Comparison of ENCODE assay signal across 14 cellular contexts in the genomic region with DNA sequence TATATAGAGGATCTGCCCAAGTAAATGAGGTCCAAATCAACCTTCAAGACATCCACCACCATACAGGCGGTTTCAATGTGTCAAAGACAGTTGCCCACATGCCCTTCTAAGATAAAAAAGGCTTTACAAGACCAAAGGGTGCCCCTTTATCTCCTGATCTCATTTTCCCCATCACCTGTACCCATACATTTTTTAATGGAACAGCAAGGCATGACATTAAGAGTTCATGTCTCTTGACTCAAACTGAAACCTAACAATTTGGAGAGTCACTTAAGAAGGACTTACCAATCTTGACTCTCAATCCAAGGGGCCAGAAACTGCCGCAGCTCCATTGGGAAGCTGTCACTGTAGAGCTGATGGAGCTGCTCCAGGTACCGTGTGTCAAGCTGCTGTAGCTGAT. TPM values are rescaled to one million over a fixed set of nuclear protein-coding genes. Genes with fewer than 3 reads are reported as not detected.
A peak's percentile ranks its signal among the peaks of the same experiment; 100 is the strongest.
DNase-seq lines count a peak whose midpoint lies in the region; ATAC-seq and TF ChIP-seq lines count a peak whose summit lies in the region.
"Had no signal": no experiment of that assay in that cellular context is flagged by ENCODE, and none has a peak within 500 bp of the region (broad histone marks: within the 10 kb centered on the region; RNA-seq: fewer than 3 reads in every experiment).

No MANE protein-coding gene starts in this region.

- CTCF ChIA-PET in activated CD4-positive, alpha-beta memory T cell treated with anti-CD3 and anti-CD28 coated beads, Interleukin-2, amount 10 ng/mL, durations not matched to agents 7 days and 5 days (lab: Charles Lee): interaction anchor here (0.6 kb wide), 1 partner anchor 28 kb away, joined by 4 read pairs; no protein-coding TSS in a partner anchor

- peak overlapping the region; percentile 78 for H3K27ac Mint-ChIP-seq in activated T-cell treated with anti-CD3 and anti-CD28 coated beads, Interleukin-2, amount 50 U/mL, for 24 hours
- H3K27ac Mint-ChIP-seq in activated CD4-positive, alpha-beta memory T cell treated with anti-CD3 and anti-CD28 coated beads, Interleukin-2, amount 10 ng/mL, durations not matched to agents 7 days and 5 days: peak overlapping the region; percentile 28
- no peak overlapping the region for H3K27ac Mint-ChIP-seq in stimulated activated naive CD8-positive, alpha-beta T cell treated with anti-CD3 and anti-CD28 coated beads, Interleukin-15, amount 100 ng/mL, for 72 hours

- ATAC-seq in stimulated activated naive CD8-positive, alpha-beta T cell treated with anti-CD3 and anti-CD28 coated beads, Interleukin-15, amount 100 ng/mL, for 72 hours: peak; percentile 39
- ATAC-seq in HG03460 (IDR thresholded peaks at IDR 0.05; ENCODE audit: unreplicated experiment) (no peak), GM21529 (IDR thresholded peaks at IDR 0.05; ENCODE audit: unreplicated experiment) (no peak)

- peaks cover 3% of the 10 kb centered on the region for H3K36me3 ChIP-seq in fibroblast of lung (ENCODE audit: control insufficient read depth, insufficient read depth, low read length)

- no peaks in the 10 kb centered on the region for H3K27me3 ChIP-seq in fibroblast of lung (ENCODE audit: control insufficient read depth, insufficient read depth, low read length)

- no peaks in the 10 kb centered on the region for H3K9me3 Mint-ChIP-seq in activated T-cell treated with anti-CD3 and anti-CD28 coated beads, Interleukin-2, amount 50 U/mL, for 24 hours
- no peaks in the 10 kb centered on the region for H3K9me3 Mint-ChIP-seq in activated CD4-positive, alpha-beta memory T cell treated with anti-CD3 and anti-CD28 coated beads, Interleukin-2, amount 10 ng/mL, durations not matched to agents 7 days and 5 days
- no peaks in the 10 kb centered on the region for H3K9me3 Mint-ChIP-seq in stimulated activated naive CD8-positive, alpha-beta T cell treated with anti-CD3 and anti-CD28 coated beads, Interleukin-15, amount 100 ng/mL, for 72 hours

- H3K27ac ChIP-seq in fibroblast of lung (ENCODE audit: insufficient read depth, low read length): peak overlapping the region; percentile 60

- no peak overlapping the region for H2AFZ ChIP-seq in fibroblast of lung (ENCODE audit: low read length)

- H3K79me2 ChIP-seq in fibroblast of lung (ENCODE audit: control insufficient read depth, insufficient read depth, low read length): peaks cover 41% of the 10 kb centered on the region

- H3K4me2 ChIP-seq in fibroblast of lung (ENCODE audit: extremely low read depth, insufficient read depth, low read length): no peak overlapping the region

- no peaks in the 10 kb centered on the region for H3K9me3 ChIP-seq in fibroblast of lung (ENCODE audit: control insufficient read depth, insufficient read depth, low read depth, low read length)

- H3K4me1 Mint-ChIP-seq in activated T-cell treated with anti-CD3 and anti-CD28 coated beads, Interleukin-2, amount 50 U/mL, for 24 hours (ENCODE audit: low read depth): peaks cover 53% of the 10 kb centered on the region
- H3K4me1 Mint-ChIP-seq in activated CD4-positive, alpha-beta memory T cell treated with anti-CD3 and anti-CD28 coated beads, Interleukin-2, amount 10 ng/mL, durations not matched to agents 7 days and 5 days: peaks cover 26% of the 10 kb centered on the region
- peaks cover 51% of the 10 kb centered on the region for H3K4me1 Mint-ChIP-seq in stimulated activated naive CD8-positive, alpha-beta T cell treated with anti-CD3 and anti-CD28 coated beads, Interleukin-15, amount 100 ng/mL, for 72 hours

- no peak overlapping the region for H3K4me3 Mint-ChIP-seq in activated T-cell treated with anti-CD3 and anti-CD28 coated beads, Interleukin-2, amount 50 U/mL, for 24 hours
- no peak overlapping the region for H3K4me3 Mint-ChIP-seq in activated CD4-positive, alpha-beta memory T cell treated with anti-CD3 and anti-CD28 coated beads, Interleukin-2, amount 10 ng/mL, durations not matched to agents 7 days and 5 days
- H3K4me3 Mint-ChIP-seq in stimulated activated naive CD8-positive, alpha-beta T cell treated with anti-CD3 and anti-CD28 coated beads, Interleukin-15, amount 100 ng/mL, for 72 hours: no peak overlapping the region

- no peaks in the 10 kb centered on the region for H4K20me1 ChIP-seq in fibroblast of lung (ENCODE audit: control insufficient read depth, extremely low read depth, insufficient read depth, low read length)

- H3K27me3 Mint-ChIP-seq in activated T-cell treated with anti-CD3 and anti-CD28 coated beads, Interleukin-2, amount 50 U/mL, for 24 hours: no peaks in the 10 kb centered on the region
- no peaks in the 10 kb centered on the region for H3K27me3 Mint-ChIP-seq in activated CD4-positive, alpha-beta memory T cell treated with anti-CD3 and anti-CD28 coated beads, Interleukin-2, amount 10 ng/mL, durations not matched to agents 7 days and 5 days
- H3K27me3 Mint-ChIP-seq in stimulated activated naive CD8-positive, alpha-beta T cell treated with anti-CD3 and anti-CD28 coated beads, Interleukin-15, amount 100 ng/mL, for 72 hours: no peaks in the 10 kb centered on the region

- H3K9ac ChIP-seq in fibroblast of lung (ENCODE audit: insufficient read depth, low read length): no peak overlapping the region

- no peak overlapping the region for H3K4me3 ChIP-seq in fibroblast of lung (replicated peaks in 1 of 4; ENCODE audit: control extremely low read depth in 1 of 4, insufficient read depth in 1 of 4, low read depth in 3 of 4, low read length in 4 of 4)

- TF ChIP-seq CTCF in fibroblast of lung (conservative IDR thresholded peaks at IDR 0.05 in 1 of 2, IDR thresholded peaks at IDR 0.05 in 1 of 2; ENCODE audit: low read depth in 1 of 2, low read length in 2 of 2): no peak

- H3K36me3 Mint-ChIP-seq in activated T-cell treated with anti-CD3 and anti-CD28 coated beads, Interleukin-2, amount 50 U/mL, for 24 hours (ENCODE audit: low read depth): peaks cover 80% of the 10 kb centered on the region
- H3K36me3 Mint-ChIP-seq in activated CD4-positive, alpha-beta memory T cell treated with anti-CD3 and anti-CD28 coated beads, Interleukin-2, amount 10 ng/mL, durations not matched to agents 7 days and 5 days (ENCODE audit: low read depth): peaks cover 42% of the 10 kb centered on the region

- H3K4me1 ChIP-seq in fibroblast of lung (ENCODE audit: control insufficient read depth, extremely low read depth, insufficient read depth, low read length): peaks cover 8% of the 10 kb centered on the region

- no peak for DNase-seq in activated T-cell treated with anti-CD3 and anti-CD28 coated beads, Interleukin-2, amount 50 U/mL, for 24 hours
- DNase-seq in activated T-cell treated with anti-CD3 and anti-CD28 coated beads, Interleukin-2, amount 50 U/mL, for 1 hour: no peak
- DNase-seq in activated CD4-positive, alpha-beta memory T cell treated with anti-CD3 and anti-CD28 coated beads, Interleukin-2, amount 10 ng/mL, durations not matched to agents 7 days and 5 days: no peak
- DNase-seq in fibroblast of lung (ENCODE audit: low read depth in 2 of 2): no peak
- no peak for DNase-seq in stimulated activated naive CD8-positive, alpha-beta T cell treated with anti-CD3 and anti-CD28 coated beads, Interleukin-15, amount 100 ng/mL, for 72 hours
- DNase-seq in NCI-H2171 treated with DMSO at 0.1 percent for 48 hours (lab: John Stamatoyannopoulos, UW): no peak
- DNase-seq: EL, NCI-H1092, NCI-H2107, NCI-H69, posterior cingulate gyrus, small intestine had no signal

- POLR2A ChIA-PET in activated CD4-positive, alpha-beta memory T cell treated with anti-CD3 and anti-CD28 coated beads, Interleukin-2, amount 10 ng/mL, durations not matched to agents 7 days and 5 days (lab: Charles Lee): interaction anchor here (2.8 kb wide), 1 partner anchor 40 kb away, joined by 11 read pairs; a partner anchor contains a TSS

RNA-seq across cellular contexts. Expression of a gene that starts 40.1 kb away (rescaled TPM):
- 100 to 1,000 TPM; 130 to 135 TPM for total RNA-seq in activated CD4-positive, alpha-beta memory T cell treated with anti-CD3 and anti-CD28 coated beads, Interleukin-2, amount 10 ng/mL, durations not matched to agents 7 days and 5 days
- 101 and 118 TPM in 2 replicates for total RNA-seq in fibroblast of lung
- 60.6 and 75.0 TPM in 2 replicates for polyA plus RNA-seq in fibroblast of lung
- 60.3 and 76.1 TPM in 2 replicates for polyA plus RNA-seq in fibroblast of lung (2012)
- 110 and 157 TPM in 2 replicates for polyA minus RNA-seq in fibroblast of lung (ENCODE audit: low replicate concordance)

RNA-seq across cellular contexts. Expression of a gene that starts 59.8 kb away (rescaled TPM):
- 10 to 100 TPM; 88.4 to 96.7 TPM for total RNA-seq in activated CD4-positive, alpha-beta memory T cell treated with anti-CD3 and anti-CD28 coated beads, Interleukin-2, amount 10 ng/mL, durations not matched to agents 7 days and 5 days
- total RNA-seq in fibroblast of lung: 26.2 and 28.4 TPM in 2 replicates
- 5.5 and 6.9 TPM in 2 replicates for polyA plus RNA-seq in fibroblast of lung
- polyA plus RNA-seq in fibroblast of lung (2012): 5.1 and 7.7 TPM in 2 replicates
- polyA minus RNA-seq in fibroblast of lung (ENCODE audit: low replicate concordance): 16.8 and 37.8 TPM in 2 replicates

Comparison
In these comparisons a context has a peak if more than half of its experiments do, and no peak if none do; other contexts are left out.
1. H3K27ac Mint-ChIP-seq: peak in activated T-cell treated with anti-CD3 and anti-CD28 coated beads, Interleukin-2, amount 50 U/mL, for 24 hours (single experiment) and activated CD4-positive, alpha-beta memory T cell treated with anti-CD3 and anti-CD28 coated beads, Interleukin-2, amount 10 ng/mL, durations not matched to agents 7 days and 5 days (single experiment); none in stimulated activated naive CD8-positive, alpha-beta T cell treated with anti-CD3 and anti-CD28 coated beads, Interleukin-15, amount 100 ng/mL, for 72 hours (0 of 2).